Comparison of ENCODE assay signal across 15 cellular contexts in genomic region chr10:132612571-132613504, GRCh38.
DNase-seq lines count a peak whose midpoint lies in the region; ATAC-seq and TF ChIP-seq lines count a peak whose summit lies in the region.
"Had no signal": no experiment of that assay in that cellular context is flagged by ENCODE, and none has a peak within 500 bp of the region (broad histone marks: within the 10 kb centered on the region; RNA-seq: fewer than 3 reads in every experiment).

No MANE protein-coding gene starts in this region.

- H3K4me1 ChIP-seq in adipocyte (ENCODE audit: control insufficient read depth, insufficient read depth, low read length) = peaks cover 3% of the 10 kb centered on the region
- no peaks in the 10 kb centered on the region for H3K4me1 ChIP-seq in suprapubic skin
- H3K4me1 ChIP-seq: adrenal gland had no signal

- no peak overlapping the region for H3K4me3 ChIP-seq in adipocyte (ENCODE audit: low read length)
- H3K4me3 ChIP-seq in suprapubic skin = no peak overlapping the region
- H3K4me3 ChIP-seq: adrenal gland had no signal

- TF ChIP-seq CTCF in suprapubic skin (IDR thresholded peaks at IDR 0.05) = no peak

- H3K9me3 ChIP-seq in adipocyte (ENCODE audit: control insufficient read depth, low read length) = no peaks in the 10 kb centered on the region
- no peaks in the 10 kb centered on the region for H3K9me3 ChIP-seq in suprapubic skin
- H3K9me3 ChIP-seq: adrenal gland had no signal

- TF ChIP-seq EP300 in suprapubic skin (IDR thresholded peaks at IDR 0.05) = no peak

- 88% methylated on average over 25 of the region's 27 CpGs for WGBS in suprapubic skin

- intact Hi-C loops in Right ventricle myocardium superior (cut with DNase I) (no loop called here), left cardiac atrium (cut with DNase I) (no loop called here)

- H3K9ac ChIP-seq in adipocyte (ENCODE audit: low read length) = no peak overlapping the region

- TF ChIP-seq POLR2A in suprapubic skin (IDR thresholded peaks at IDR 0.05) = no peak

- no peaks in the 10 kb centered on the region for H3K27me3 ChIP-seq in adipocyte (replicated peaks; ENCODE audit: control insufficient read depth, insufficient read depth, low read length)
- no peaks in the 10 kb centered on the region for H3K27me3 ChIP-seq in suprapubic skin
- H3K27me3 ChIP-seq: adrenal gland had no signal

- H3K36me3 ChIP-seq in adipocyte (ENCODE audit: control insufficient read depth, insufficient read depth, low read length, severe bottlenecking) (peaks cover 7% of the 10 kb centered on the region), suprapubic skin (no peaks in the 10 kb centered on the region)
- H3K36me3 ChIP-seq: adrenal gland had no signal

- no peak for ATAC-seq in Right ventricle myocardium superior (ENCODE audit: poor library complexity)
- no peak for ATAC-seq in left cardiac atrium
- no peak for ATAC-seq in HG02759 (IDR thresholded peaks at IDR 0.05; ENCODE audit: unreplicated experiment)
- no peak for ATAC-seq in GM18907 (IDR thresholded peaks at IDR 0.05; ENCODE audit: unreplicated experiment)

- DNase-seq in Right ventricle myocardium superior = peak; percentile 26
- DNase-seq in left cardiac atrium = no peak
- peak; percentile 39 for DNase-seq in adipocyte (ENCODE audit: low read depth)
- peak; percentile 62 for DNase-seq in mesenteric fat pad (ENCODE audit: low spot score)
- DNase-seq in suprapubic skin (ENCODE audit: low spot score in 2 of 2) = peak; percentile 36 to 68
- no peak for DNase-seq in MV-4-11 (lab: John Stamatoyannopoulos, UW)
- DNase-seq: activated CD4-positive, alpha-beta T cell treated with anti-CD3 and anti-CD28 coated beads, Interleukin-2, amount 10 ng/mL, durations not matched to agents 7 days and 5 days; GOT3; mesenchymal stem cell; NCI-H1436; NCI-H446; stimulated activated CD4-positive, alpha-beta T cell treated with anti-CD3 and anti-CD28 coated beads, Interleukin-4, amount 100 ng/mL, for 1 hour had no signal

- no peak overlapping the region for H3K27ac ChIP-seq in suprapubic skin

Comparison
In these comparisons a context has a peak if more than half of its experiments do, and no peak if none do; other contexts are left out.
1. DNase-seq: peak in Right ventricle myocardium superior (single experiment), adipocyte (single experiment), mesenteric fat pad (single experiment) and suprapubic skin (2 of 2); none in left cardiac atrium (single experiment) and MV-4-11 (single experiment).